Comparison of ENCODE assay signal across 8 cellular contexts in the genomic region with DNA sequence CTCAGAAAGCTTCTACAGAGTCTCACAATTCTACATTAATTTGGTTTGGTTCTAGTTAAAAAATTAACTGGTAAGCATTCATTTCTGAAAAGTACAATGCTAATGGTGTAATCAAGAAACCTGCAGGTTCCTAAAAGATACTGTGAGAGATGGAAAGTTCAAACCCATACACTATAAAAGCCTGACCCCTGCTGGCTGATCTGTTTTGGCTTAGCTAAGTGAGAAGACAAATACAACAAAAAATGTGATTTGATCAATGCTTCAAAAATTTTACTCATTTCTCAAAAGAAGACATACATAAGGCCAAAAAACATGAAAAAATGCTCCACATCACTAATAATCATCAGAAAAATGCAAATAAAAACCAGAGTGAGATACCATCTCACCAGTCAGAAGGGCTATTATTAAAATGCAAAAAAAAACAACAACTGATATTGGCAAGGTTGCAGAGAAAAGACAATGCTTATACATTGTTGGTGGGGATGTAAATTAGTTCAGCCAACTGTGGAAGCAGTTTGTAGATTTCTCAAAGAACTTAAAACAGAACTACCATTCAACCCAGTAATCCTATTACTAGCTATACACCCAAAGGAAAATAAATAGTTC.
DNase-seq lines count a peak whose midpoint lies in the region; ATAC-seq, FAIRE-seq and TF ChIP-seq lines count a peak whose summit lies in the region.

No MANE protein-coding gene starts in this region.

- H3K14ac ChIP-seq in neuronal stem cell (ENCODE audit: low read length), result no peak overlapping the region

- no peak overlapping the region for H3K18ac ChIP-seq in neuronal stem cell (ENCODE audit: low read length)

- H2BK15ac ChIP-seq in neuronal stem cell (ENCODE audit: low read length), result no peak overlapping the region

- FAIRE-seq in RCC 7860 (lab: Jason Lieb, UNC), result peak; percentile 21

- H3K4me3 Mint-ChIP-seq in memory B cell, result no peak overlapping the region

- no peak overlapping the region for H3K27ac Mint-ChIP-seq in memory B cell

- no peak overlapping the region for H2BK5ac ChIP-seq in neuronal stem cell (ENCODE audit: low read length)

- H3K36me3 Mint-ChIP-seq in memory B cell, result no peaks in the 10 kb centered on the region

- ATAC-seq in left cardiac atrium (no peak), Right ventricle myocardium inferior (no peak), HG02981 (IDR thresholded peaks at IDR 0.05; ENCODE audit: unreplicated experiment) (peak; percentile 57), memory B cell (ENCODE audit: low read depth) (peak; percentile 72), GM19455 (IDR thresholded peaks at IDR 0.05; ENCODE audit: unreplicated experiment) (no peak)

- no peak overlapping the region for H3K9ac ChIP-seq in colonic mucosa (ENCODE audit: low read depth in 2 of 2, low read length in 2 of 2)
- no peak overlapping the region for H3K9ac ChIP-seq in neuronal stem cell (ENCODE audit: low read depth, low read length, poor library complexity)

- intact Hi-C loops in left cardiac atrium (cut with DNase I) (loop anchor here in 1 of 2 donors (2.0 to 10.0 kb wide), 2 partner anchors 18 to 384 kb away; no protein-coding TSS in a partner anchor), Right ventricle myocardium inferior (cut with DNase I) (no loop called here), colonic mucosa (cut with DNase I) (no loop called here)

- H3K79me1 ChIP-seq in neuronal stem cell (ENCODE audit: low read depth, low read length), result no peaks in the 10 kb centered on the region

- H2AFZ ChIP-seq in neuronal stem cell (ENCODE audit: low read length), result no peak overlapping the region

- H2AK5ac ChIP-seq in neuronal stem cell (ENCODE audit: low read depth, low read length), result no peak overlapping the region

- no peaks in the 10 kb centered on the region for H3K9me3 Mint-ChIP-seq in memory B cell

- TF ChIP-seq CTCF in colonic mucosa (IDR thresholded peaks at IDR 0.05), result peak; percentile 66

- no peaks in the 10 kb centered on the region for H3K4me1 Mint-ChIP-seq in memory B cell

- H3K4me1 ChIP-seq in colonic mucosa, result no peaks in the 10 kb centered on the region
- H3K4me1 ChIP-seq in neuronal stem cell (ENCODE audit: control insufficient read depth in 2 of 2, insufficient read depth in 1 of 2, low read depth in 1 of 2, low read length in 2 of 2), result peaks cover 0 to 3% of the 10 kb centered on the region in 2 donors

- H4K8ac ChIP-seq in neuronal stem cell (ENCODE audit: low read depth, low read length), result no peak overlapping the region

- peak; percentile 32 for DNase-seq in left cardiac atrium
- DNase-seq in Right ventricle myocardium inferior (ENCODE audit: missing footprints), result no peak
- no peak for DNase-seq in RCC 7860 (ENCODE audit: low spot score)
- DNase-seq in colonic mucosa, result peak; percentile 59
- peak; percentile 40 to 51 for DNase-seq in memory B cell (ENCODE audit: low spot score in 2 of 2)
- no peak for DNase-seq in neuronal stem cell (ENCODE audit: low spot score)

- H2BK120ac ChIP-seq in neuronal stem cell (ENCODE audit: low read depth, low read length), result no peak overlapping the region

- H3K4me3 ChIP-seq in colonic mucosa (no peak overlapping the region), neuronal stem cell (ENCODE audit: low read length in 2 of 2) (no peak overlapping the region)

- H3K4ac ChIP-seq in neuronal stem cell (ENCODE audit: low read length), result no peak overlapping the region

- no peaks in the 10 kb centered on the region for H3K27me3 ChIP-seq in colonic mucosa
- no peaks in the 10 kb centered on the region for H3K27me3 ChIP-seq in neuronal stem cell (ENCODE audit: control insufficient read depth in 3 of 3, insufficient read depth in 3 of 3, low read depth in 1 of 3, low read length in 3 of 3)

- H2BK12ac ChIP-seq in neuronal stem cell (ENCODE audit: low read length), result no peak overlapping the region

- H3K27me3 Mint-ChIP-seq in memory B cell, result no peaks in the 10 kb centered on the region

- H3K9me3 ChIP-seq in colonic mucosa, result no peaks in the 10 kb centered on the region
- no peaks in the 10 kb centered on the region for H3K9me3 ChIP-seq in neuronal stem cell (replicated peaks in 1 of 2; ENCODE audit: control insufficient read depth in 2 of 2, insufficient read depth in 1 of 2, low read depth in 1 of 2, low read length in 2 of 2)

- H3K4me2 ChIP-seq in neuronal stem cell (ENCODE audit: insufficient read depth, low read length, poor library complexity, severe bottlenecking), result no peak overlapping the region

- no peaks in the 10 kb centered on the region for H3K36me3 ChIP-seq in colonic mucosa
- H3K36me3 ChIP-seq in neuronal stem cell (replicated peaks in 1 of 2; ENCODE audit: control insufficient read depth in 2 of 2, insufficient read depth in 2 of 2, low read length in 2 of 2), result no peaks in the 10 kb centered on the region

- H3K27ac ChIP-seq in colonic mucosa (no peak overlapping the region), neuronal stem cell (replicated peaks; ENCODE audit: low read length) (no peak overlapping the region)

- H4K91ac ChIP-seq in neuronal stem cell (ENCODE audit: low read depth, low read length, poor library complexity), result no peak overlapping the region

- H3K23ac ChIP-seq in neuronal stem cell (ENCODE audit: low read depth, low read length, poor library complexity), result no peak overlapping the region

Comparison
In these comparisons a context has a peak if more than half of its experiments do, and no peak if none do; other contexts are left out.
1. DNase-seq: peak in left cardiac atrium (single experiment), colonic mucosa (single experiment) and memory B cell (2 of 2); none in Right ventricle myocardium inferior (single experiment), RCC 7860 (single experiment) and neuronal stem cell (single experiment).
2. ATAC-seq: peak in HG02981 (single experiment) and memory B cell (single experiment); none in left cardiac atrium (0 of 2), Right ventricle myocardium inferior (single experiment) and GM19455 (single experiment).